In the genomic region with DNA sequence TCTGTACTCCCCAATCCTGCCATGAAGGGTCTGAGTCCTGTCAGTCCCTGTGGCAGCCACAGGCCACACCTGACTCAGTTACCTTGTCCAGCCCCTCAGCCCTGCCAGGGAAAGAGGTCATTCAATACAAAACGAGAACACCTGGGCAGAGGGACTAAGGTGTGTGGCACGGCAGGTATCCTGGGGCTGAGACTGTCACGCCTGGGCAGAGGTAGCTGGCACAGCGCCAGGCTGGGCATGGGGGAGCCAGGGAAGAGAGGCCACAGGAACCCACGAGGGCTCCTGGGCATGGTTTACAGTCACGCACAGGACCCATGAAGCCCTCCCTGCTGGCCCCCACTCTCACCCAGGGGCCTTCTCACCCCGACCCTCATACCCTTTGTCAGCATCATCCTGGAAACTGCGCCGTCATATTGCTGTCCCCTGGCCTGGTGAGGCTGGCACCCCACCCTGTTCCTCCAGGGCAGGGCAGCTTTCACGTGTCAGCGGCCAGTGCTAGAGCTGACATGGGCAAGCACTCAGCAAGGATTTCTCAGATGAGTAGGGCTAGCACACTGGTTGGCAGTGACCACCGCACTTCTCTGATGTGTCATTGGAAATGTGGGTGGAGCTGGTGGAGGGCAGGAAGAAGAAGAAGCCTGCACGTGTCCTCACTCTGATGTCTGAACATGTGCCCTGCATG, we compare ENCODE assay signal across 29 cellular contexts. TPM values are rescaled to one million over a fixed set of nuclear protein-coding genes. Genes with fewer than 3 reads are reported as not detected.
DNase-seq lines count a peak whose midpoint lies in the region; ATAC-seq and TF ChIP-seq lines count a peak whose summit lies in the region.
"Had no signal": no experiment of that assay in that cellular context is flagged by ENCODE, and none has a peak within 500 bp of the region (broad histone marks: within the 10 kb centered on the region; RNA-seq: fewer than 3 reads in every experiment).

No MANE protein-coding gene starts in this region.

- CTCF ChIA-PET in WTC11 (lab: Charles Lee): no interaction called here

- TF ChIP-seq CTCF in WTC11 (IDR thresholded peaks at IDR 0.05) (no peak), type B pancreatic cell (conservative IDR thresholded peaks at IDR 0.05) (no peak)

- POLR2A ChIA-PET in WTC11 (lab: Charles Lee): interaction anchor here (0.7 kb wide), 1 partner anchor 105 kb away, joined by 3 read pairs; no protein-coding TSS in a partner anchor

- H3K27ac Mint-ChIP-seq in WTC11: peak overlapping the region; percentile 57; the same call in 1 of the 2 replicates
- H3K27ac Mint-ChIP-seq in type B pancreatic cell: no peak overlapping the region
- H3K27ac Mint-ChIP-seq: activated naive CD8-positive, alpha-beta T cell; activated T-helper 17 cell treated with anti-CD3 and anti-CD28 coated beads, Interleukin-2, amount 50 U/mL, for 72 hours had no signal

- no peaks in the 10 kb centered on the region for H3K9me3 Mint-ChIP-seq in WTC11
- H3K9me3 Mint-ChIP-seq in type B pancreatic cell: no peaks in the 10 kb centered on the region
- H3K9me3 Mint-ChIP-seq: activated T-helper 17 cell treated with anti-CD3 and anti-CD28 coated beads, Interleukin-2, amount 50 U/mL, for 72 hours; stimulated activated naive CD8-positive, alpha-beta T cell treated with anti-CD3 and anti-CD28 coated beads, Interleukin-15, amount 100 ng/mL, for 72 hours had no signal

- peak; percentile 0 for DNase-seq in DMS79 treated with DMSO at 0.1 percent for 48 hours (lab: John Stamatoyannopoulos, UW)
- DNase-seq in DMS79 (lab: John Stamatoyannopoulos, UW): no peak
- DNase-seq in WTC11 (ENCODE audit: low spot score): no peak
- DNase-seq in kidney tubule cell (ENCODE audit: low spot score): peak; percentile 76
- DNase-seq in type B pancreatic cell (ENCODE audit: extremely low spot score, unreplicated experiment): peak; percentile 61
- DNase-seq in globus pallidus (ENCODE audit: low spot score): no peak
- no peak for DNase-seq in NCI-H2171 treated with DMSO at 0.1 percent for 48 hours (lab: John Stamatoyannopoulos, UW)
- DNase-seq: activated CD4-positive, alpha-beta T cell treated with anti-CD3 and anti-CD28 coated beads, Interleukin-2, amount 50 U/mL, for 4 hours; activated CD8-positive, alpha-beta memory T cell treated with anti-CD3 and anti-CD28 coated beads, Interleukin-2, amount 50 U/mL, for 4 hours; Caco-2; effector CD4-positive, alpha-beta T cell; erythroblast; gastrocnemius medialis; mesenchymal stem cell; NCI-H1092; NCI-H2081; NCI-H510A; occipital lobe; retina; stimulated activated CD4-positive, alpha-beta T cell treated with anti-CD3 and anti-CD28 coated beads, Interleukin-4, amount 100 ng/mL, for 24 hours; stimulated activated naive CD8-positive, alpha-beta T cell treated with anti-CD3 and anti-CD28 coated beads, Interleukin-15, amount 100 ng/mL, for 72 hours; transverse colon had no signal

- H3K27me3 Mint-ChIP-seq in WTC11 (ENCODE audit: low read depth): no peaks in the 10 kb centered on the region
- no peaks in the 10 kb centered on the region for H3K27me3 Mint-ChIP-seq in type B pancreatic cell
- H3K27me3 Mint-ChIP-seq: activated naive CD8-positive, alpha-beta T cell; activated T-helper 17 cell treated with anti-CD3 and anti-CD28 coated beads, Interleukin-2, amount 50 U/mL, for 72 hours; stimulated activated naive CD8-positive, alpha-beta T cell treated with anti-CD3 and anti-CD28 coated beads, Interleukin-15, amount 100 ng/mL, for 72 hours had no signal

- H3K4me3 Mint-ChIP-seq in WTC11 (no peak overlapping the region), type B pancreatic cell (no peak overlapping the region)
- H3K4me3 Mint-ChIP-seq: activated naive CD8-positive, alpha-beta T cell; activated T-helper 17 cell treated with anti-CD3 and anti-CD28 coated beads, Interleukin-2, amount 50 U/mL, for 72 hours; stimulated activated naive CD8-positive, alpha-beta T cell treated with anti-CD3 and anti-CD28 coated beads, Interleukin-15, amount 100 ng/mL, for 72 hours had no signal

- H3K36me3 Mint-ChIP-seq in WTC11 (no peaks in the 10 kb centered on the region), type B pancreatic cell (no peaks in the 10 kb centered on the region)
- H3K36me3 Mint-ChIP-seq: activated naive CD8-positive, alpha-beta T cell had no signal

- no peak for ATAC-seq in WTC11
- no peak for ATAC-seq in GM18870 (IDR thresholded peaks at IDR 0.05; ENCODE audit: unreplicated experiment)
- ATAC-seq: gastrocnemius medialis, SK-N-SH treated with all-trans-retinoic acid at 6 μM for 48 hours had no signal

- peaks cover 2% of the 10 kb centered on the region; the same call in 1 of the 2 replicates for H3K4me1 Mint-ChIP-seq in WTC11
- no peaks in the 10 kb centered on the region for H3K4me1 Mint-ChIP-seq in type B pancreatic cell (ENCODE audit: unreplicated experiment)
- H3K4me1 Mint-ChIP-seq: activated T-helper 17 cell treated with anti-CD3 and anti-CD28 coated beads, Interleukin-2, amount 50 U/mL, for 72 hours; stimulated activated naive CD8-positive, alpha-beta T cell treated with anti-CD3 and anti-CD28 coated beads, Interleukin-15, amount 100 ng/mL, for 72 hours had no signal

TF ChIP-seq in WTC11, 78 proteins besides CTCF, POLR2A, EP300 and RAD21:
- TF ChIP-seq, protein P1, sequence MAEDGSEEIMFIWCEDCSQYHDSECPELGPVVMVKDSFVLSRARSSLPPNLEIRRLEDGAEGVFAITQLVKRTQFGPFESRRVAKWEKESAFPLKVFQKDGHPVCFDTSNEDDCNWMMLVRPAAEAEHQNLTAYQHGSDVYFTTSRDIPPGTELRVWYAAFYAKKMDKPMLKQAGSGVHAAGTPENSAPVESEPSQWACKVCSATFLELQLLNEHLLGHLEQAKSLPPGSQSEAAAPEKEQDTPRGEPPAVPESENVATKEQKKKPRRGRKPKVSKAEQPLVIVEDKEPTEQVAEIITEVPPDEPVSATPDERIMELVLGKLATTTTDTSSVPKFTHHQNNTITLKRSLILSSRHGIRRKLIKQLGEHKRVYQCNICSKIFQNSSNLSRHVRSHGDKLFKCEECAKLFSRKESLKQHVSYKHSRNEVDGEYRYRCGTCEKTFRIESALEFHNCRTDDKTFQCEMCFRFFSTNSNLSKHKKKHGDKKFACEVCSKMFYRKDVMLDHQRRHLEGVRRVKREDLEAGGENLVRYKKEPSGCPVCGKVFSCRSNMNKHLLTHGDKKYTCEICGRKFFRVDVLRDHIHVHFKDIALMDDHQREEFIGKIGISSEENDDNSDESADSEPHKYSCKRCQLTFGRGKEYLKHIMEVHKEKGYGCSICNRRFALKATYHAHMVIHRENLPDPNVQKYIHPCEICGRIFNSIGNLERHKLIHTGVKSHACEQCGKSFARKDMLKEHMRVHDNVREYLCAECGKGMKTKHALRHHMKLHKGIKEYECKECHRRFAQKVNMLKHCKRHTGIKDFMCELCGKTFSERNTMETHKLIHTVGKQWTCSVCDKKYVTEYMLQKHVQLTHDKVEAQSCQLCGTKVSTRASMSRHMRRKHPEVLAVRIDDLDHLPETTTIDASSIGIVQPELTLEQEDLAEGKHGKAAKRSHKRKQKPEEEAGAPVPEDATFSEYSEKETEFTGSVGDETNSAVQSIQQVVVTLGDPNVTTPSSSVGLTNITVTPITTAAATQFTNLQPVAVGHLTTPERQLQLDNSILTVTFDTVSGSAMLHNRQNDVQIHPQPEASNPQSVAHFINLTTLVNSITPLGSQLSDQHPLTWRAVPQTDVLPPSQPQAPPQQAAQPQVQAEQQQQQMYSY (CRISPR knock-in tag; IDR thresholded peaks at IDR 0.05): no peak

RNA-seq across cellular contexts. Expression of gene LRRC18, which starts 42.7 kb away (rescaled TPM):
- not detected in 3 replicates for total RNA-seq in WTC11 (2021)
- total RNA-seq in type B pancreatic cell (ENCODE audit: low replicate concordance): not detected in 2 replicates
- total RNA-seq: activated T-helper 17 cell treated with anti-CD3 and anti-CD28 coated beads, Interleukin-2, amount 50 U/mL, for 72 hours; Caco-2; Daoy; gastrocnemius medialis; kidney epithelial cell; LHCN-M2; occipital lobe; transverse colon had no signal

Comparison
In these comparisons a context has a peak if more than half of its experiments do, and no peak if none do; other contexts are left out.
1. DNase-seq: peak in DMS79 treated with DMSO at 0.1 percent for 48 hours (single experiment), kidney tubule cell (single experiment) and type B pancreatic cell (single experiment); none in DMS79 (single experiment), WTC11 (single experiment), globus pallidus (single experiment) and NCI-H2171 treated with DMSO at 0.1 percent for 48 hours (single experiment).